In the genomic region with DNA sequence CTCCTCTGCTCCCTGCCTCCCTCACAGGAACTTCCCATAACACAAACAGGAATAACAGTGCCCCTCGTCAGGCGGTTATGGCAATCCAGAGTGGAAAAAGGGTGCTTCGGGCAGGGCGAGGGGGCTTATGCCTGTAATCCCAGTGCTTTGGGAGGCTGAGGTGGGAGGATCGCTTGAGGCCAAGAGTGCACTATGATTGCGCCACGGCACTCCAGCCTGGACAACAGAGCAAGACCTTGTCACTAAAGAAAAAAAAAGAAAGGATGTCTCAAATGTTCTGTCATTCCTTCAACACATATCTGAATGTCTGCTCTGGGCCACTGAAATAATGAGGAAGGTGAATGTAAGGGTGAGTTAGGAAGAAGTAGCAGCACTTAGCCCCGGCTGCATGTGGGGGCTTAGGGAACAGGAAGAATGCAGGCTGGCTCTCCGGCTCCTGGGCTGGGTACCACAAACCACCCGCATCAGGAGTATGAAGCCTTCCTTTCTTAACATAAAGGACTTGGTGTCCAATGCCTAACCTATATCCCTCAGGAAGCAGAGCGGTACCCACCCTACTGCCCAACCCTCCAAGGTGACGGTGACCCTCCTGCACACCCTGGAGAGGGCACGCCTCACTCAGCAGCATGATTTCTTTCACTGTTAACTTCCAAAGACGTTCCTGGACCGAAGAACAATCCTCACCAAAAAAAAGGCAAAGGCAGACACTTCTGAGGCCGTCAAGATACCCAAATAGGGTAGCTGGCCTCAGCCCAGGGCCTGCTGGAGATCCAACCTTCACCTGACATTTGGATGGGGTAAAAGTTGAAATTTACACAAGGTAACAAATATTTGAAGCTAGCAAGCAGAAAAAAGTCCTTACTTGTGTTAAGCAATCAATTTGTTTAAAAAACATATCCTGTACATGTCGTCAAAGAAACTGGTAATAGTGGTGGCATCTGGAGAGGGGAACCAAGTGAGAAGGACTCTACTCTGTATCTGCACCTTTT, we compare ENCODE assay signal across 10 cellular contexts. TPM values are rescaled to one million over a fixed set of nuclear protein-coding genes. Genes with fewer than 3 reads are reported as not detected.
A peak's percentile ranks its signal among the peaks of the same experiment; 100 is the strongest.
DNase-seq lines count a peak whose midpoint lies in the region; TF ChIP-seq lines count a peak whose summit lies in the region.
"Had no signal": no experiment of that assay in that cellular context is flagged by ENCODE, and none has a peak within 500 bp of the region (broad histone marks: within the 10 kb centered on the region; RNA-seq: fewer than 3 reads in every experiment).

No MANE protein-coding gene starts in this region.

- H3K79me2 ChIP-seq in neural progenitor cell (ENCODE audit: low read depth) = no peaks in the 10 kb centered on the region

- H3K4me3 ChIP-seq in AG10803 (ENCODE audit: low read length) (peak overlapping the region; percentile 78), NB4 (ENCODE audit: low read depth, low read length) (peak overlapping the region; percentile 68), colonic mucosa (no peak overlapping the region), neural progenitor cell (no peak overlapping the region)

- H3K9ac ChIP-seq in colonic mucosa (ENCODE audit: low read depth in 2 of 2, low read length in 2 of 2) = peak overlapping the region; percentile 51 to 99
- no peak overlapping the region for H3K9ac ChIP-seq in neural progenitor cell

- H3K4me2 ChIP-seq in neural progenitor cell = no peak overlapping the region

- H2AFZ ChIP-seq in neural progenitor cell (replicated peaks) = no peak overlapping the region

- TF ChIP-seq CTCF in AG10803 (conservative IDR thresholded peaks at IDR 0.05; ENCODE audit: low read length) (no peak), NB4 (IDR thresholded peaks at IDR 0.05; ENCODE audit: low read depth, low read length) (no peak), colonic mucosa (IDR thresholded peaks at IDR 0.05) (no peak), neural progenitor cell (IDR thresholded peaks at IDR 0.05) (no peak)

- H3K36me3 Mint-ChIP-seq in neural progenitor cell = no peaks in the 10 kb centered on the region

- H3K27ac ChIP-seq in colonic mucosa = peak overlapping the region; percentile 89
- no peak overlapping the region for H3K27ac ChIP-seq in neural progenitor cell

- intact Hi-C loops in colonic mucosa (cut with DNase I) = no loop called here

- H3K9me3 Mint-ChIP-seq in neural progenitor cell = no peaks in the 10 kb centered on the region

- TF ChIP-seq POLR2A in NB4 (IDR thresholded peaks at IDR 0.05; ENCODE audit: extremely low read depth, insufficient read length) = no peak

- H3K4me1 ChIP-seq in colonic mucosa (peaks cover 18% of the 10 kb centered on the region), neural progenitor cell (peaks cover 10% of the 10 kb centered on the region)

- no peak overlapping the region for H3K27ac Mint-ChIP-seq in neural progenitor cell

- H3K9me3 ChIP-seq in colonic mucosa (no peaks in the 10 kb centered on the region), neural progenitor cell (ENCODE audit: low read depth) (no peaks in the 10 kb centered on the region)

- H4K20me1 ChIP-seq in neural progenitor cell (ENCODE audit: low read depth) = peaks cover 36% of the 10 kb centered on the region

- H3K27me3 ChIP-seq in colonic mucosa (no peaks in the 10 kb centered on the region), neural progenitor cell (peaks cover 84% of the 10 kb centered on the region)

- peaks cover 21% of the 10 kb centered on the region for H3F3A ChIP-seq in neural progenitor cell (ENCODE audit: low read depth)

- H3K4me1 Mint-ChIP-seq in neural progenitor cell = peaks cover 29% of the 10 kb centered on the region

- no peaks in the 10 kb centered on the region for H3K36me3 ChIP-seq in colonic mucosa
- H3K36me3 ChIP-seq in neural progenitor cell = no peaks in the 10 kb centered on the region

- peaks cover 30% of the 10 kb centered on the region for H3K27me3 Mint-ChIP-seq in neural progenitor cell (ENCODE audit: insufficient read depth, low read depth)

- DNase-seq in AG10803 (ENCODE audit: low read depth) (no peak), NB4 (ENCODE audit: low read depth) (no peak), colonic mucosa (no peak), neural progenitor cell (ENCODE audit: low spot score) (no peak), NCI-H748 treated with DMSO at 0.1 percent for 48 hours (lab: John Stamatoyannopoulos, UW) (no peak), midbrain (lab: John Stamatoyannopoulos, UW) (no peak), globus pallidus (ENCODE audit: low spot score) (no peak)
- no peak for DNase-seq in activated CD4-positive, alpha-beta T cell treated with anti-CD3 and anti-CD28 coated beads, Interleukin-2, amount 50 U/mL, for 4 hours
- DNase-seq: head of caudate nucleus, NCI-H1092 had no signal

- peak overlapping the region; percentile 42 for H3K4me3 Mint-ChIP-seq in neural progenitor cell

RNA-seq across cellular contexts. Expression of gene CPT1A, which starts 3.8 kb away (rescaled TPM):
- total RNA-seq in colonic mucosa (100 to 1,000 TPM; 197 to 213 TPM), neural progenitor cell (ENCODE audit: low replicate concordance) (0.64 and 0.90 TPM in 2 replicates)

Comparison
In these comparisons a context has a peak if more than half of its experiments do, and no peak if none do; other contexts are left out.
1. H3K4me3 ChIP-seq: peak in AG10803 (single experiment) and NB4 (single experiment); none in colonic mucosa (single experiment) and neural progenitor cell (single experiment).
2. RNA of gene CPT1A, which starts 3.8 kb away (total RNA-seq): 197 to 213 TPM in colonic mucosa; 0.64 to 0.90 TPM in neural progenitor cell; every median in the first group is over 100 times any median in the second.